ENCODE assay signal across 8 cellular contexts in genomic region chr17:8630802-8631553, GRCh38. TPM values are rescaled to one million over a fixed set of nuclear protein-coding genes. Genes with fewer than 3 reads are reported as not detected.
DNase-seq lines count a peak whose midpoint lies in the region; ATAC-seq, FAIRE-seq and TF ChIP-seq lines count a peak whose summit lies in the region.

No MANE protein-coding gene starts in this region.

- DNase-seq in A673 (ENCODE audit: low spot score) (peak; percentile 100), NCI-H2227 (lab: John Stamatoyannopoulos, UW; ENCODE audit: unreplicated experiment) (peak; percentile 99), cerebellum (ENCODE audit: low spot score) (peak; percentile 99), keratinocyte (ENCODE audit: low read depth, low spot score) (peak; percentile 93)
- peak; percentile 90 for DNase-seq in activated CD4-positive, CD25-positive, alpha-beta regulatory T cell treated with anti-CD3 and anti-CD28 coated beads, Interleukin-2, amount 50 U/mL, for 72 hours
- DNase-seq in stimulated activated CD4-positive, alpha-beta T cell treated with anti-CD3 and anti-CD28 coated beads, Interleukin-12 subunit alpha, Interleukin-12 subunit beta, amount 100 ng/mL, for 48 hours (ENCODE audit: low read depth in 2 of 3, low spot score in 1 of 3): peak; percentile 89 to 90 (median 90)

- H3K27ac ChIP-seq in A673 (ENCODE audit: low read depth, low read length, poor library complexity, severe bottlenecking) (peak overlapping the region; percentile 92), keratinocyte (ENCODE audit: control insufficient read depth, insufficient read depth, low read length) (peak overlapping the region; percentile 75)

- peak; percentile 81 for FAIRE-seq in keratinocyte (lab: Jason Lieb, UNC)

- BruUV-seq in A673 (replicated peaks; lab: Mats Ljungman, UMichigan): no TSS peak

- H3K9me3 ChIP-seq in A673 (ENCODE audit: low read depth, low read length, poor library complexity, severe bottlenecking) (no peaks in the 10 kb centered on the region), keratinocyte (ENCODE audit: control insufficient read depth, low read depth, low read length) (no peaks in the 10 kb centered on the region)

- H3K4me1 ChIP-seq in A673 (ENCODE audit: insufficient read depth, low read length, poor library complexity, severe bottlenecking): peaks cover 24% of the 10 kb centered on the region
- peaks cover 10% of the 10 kb centered on the region for H3K4me1 ChIP-seq in keratinocyte (ENCODE audit: control insufficient read depth, extremely low read depth, insufficient read depth, low read length)

- no peaks in the 10 kb centered on the region for H3K36me3 ChIP-seq in A673 (ENCODE audit: insufficient read depth, low read length, poor library complexity, severe bottlenecking)
- no peaks in the 10 kb centered on the region for H3K36me3 ChIP-seq in keratinocyte (ENCODE audit: control insufficient read depth in 2 of 2, extremely low read depth in 1 of 2, insufficient read depth in 2 of 2, low read length in 2 of 2)

- peak overlapping the region; percentile 81 for H3K4me2 ChIP-seq in keratinocyte (ENCODE audit: control insufficient read depth, extremely low read depth, insufficient read depth, low read depth, low read length)

- peaks cover 30% of the 10 kb centered on the region for H3K79me2 ChIP-seq in keratinocyte (ENCODE audit: control insufficient read depth, insufficient read depth, low read length)

- H3K4me3 ChIP-seq in A673 (ENCODE audit: low read depth, low read length, poor library complexity, severe bottlenecking) (peak overlapping the region; percentile 98), keratinocyte (ENCODE audit: control insufficient read depth in 2 of 3, extremely low read depth in 1 of 3, insufficient read depth in 2 of 3, low read depth in 1 of 3, low read length in 3 of 3) (peak overlapping the region; percentile 86 to 96 (median 96))

- H3K9ac ChIP-seq in keratinocyte (ENCODE audit: control insufficient read depth, extremely low read depth, insufficient read depth, low read length): peak overlapping the region; percentile 85

- peak overlapping the region; percentile 95 for H2AFZ ChIP-seq in keratinocyte (ENCODE audit: control insufficient read depth, low read length)

- CTCF ChIA-PET in A673 (lab: Charles Lee): interaction anchor here (0.6 to 1.0 kb wide), 3 partner anchors 11 to 296 kb away, joined by 3 to 4 read pairs (median 3); no protein-coding TSS in a partner anchor

- POLR2A ChIA-PET in A673 (lab: Charles Lee; ENCODE audit: low non-redundant PET): interaction anchor here (0.6 kb wide), 1 partner anchor 79 kb away, joined by 8 read pairs; no protein-coding TSS in a partner anchor

- no peaks in the 10 kb centered on the region for H3K9me1 ChIP-seq in keratinocyte (ENCODE audit: control insufficient read depth, extremely low read depth, insufficient read depth, low read length)

- peak; percentile 91 for ATAC-seq in GM18870 (IDR thresholded peaks at IDR 0.05; ENCODE audit: unreplicated experiment)
- peak; percentile 95 for ATAC-seq in HG03159 (IDR thresholded peaks at IDR 0.05; ENCODE audit: unreplicated experiment)

- dilution Hi-C loops in keratinocyte (cut with MboI; ENCODE audit: extremely low pct_ligation_motif_present, low sequenced_read_pairs): loop anchor here (25.0 kb wide), 1 partner anchor 106 kb away; the partner anchor contains the start of gene CCDC42

- intact Hi-C loops in A673 (cut with micrococcal nuclease; ENCODE audit: unreplicated experiment): no loop called here

- TF ChIP-seq CTCF in A673 (conservative IDR thresholded peaks at IDR 0.05; ENCODE audit: low read depth, low read length): 0 out of 2 replicates have a peak, but pooled peaks have one; percentile 18
- TF ChIP-seq CTCF in keratinocyte (optimal IDR thresholded peaks at IDR 0.05 in 1 of 3, IDR thresholded peaks at IDR 0.05 in 1 of 3, conservative IDR thresholded peaks at IDR 0.05 in 1 of 3; ENCODE audit: extremely low read depth in 1 of 3, insufficient read depth in 2 of 3, low read length in 3 of 3): peak in 2 of 3 experiments; percentile 17 to 52

- H3K27me3 ChIP-seq in A673 (replicated peaks; ENCODE audit: insufficient read depth, low read depth, low read length, poor library complexity) (no peaks in the 10 kb centered on the region), keratinocyte (ENCODE audit: control insufficient read depth, extremely low read depth, insufficient read depth, low read length) (no peaks in the 10 kb centered on the region)

- H4K20me1 ChIP-seq in keratinocyte (ENCODE audit: control insufficient read depth, extremely low read depth, insufficient read depth, low read length): no peaks in the 10 kb centered on the region

RNA-seq across cellular contexts. Expression of gene MYH10, which starts 0.5 kb away (rescaled TPM):
- total RNA-seq in A673 (2021) (129 and 167 TPM in 2 replicates), cerebellum (147 TPM)
- polyA plus RNA-seq in keratinocyte: 17.0 to 26.2 TPM (median 21.2 TPM) in 3 replicates
- polyA plus RNA-seq in keratinocyte (2011; ENCODE audit: low read depth): 21.1 TPM
- polyA plus RNA-seq in keratinocyte (2011; cell fraction: cytosol; rRNA removed): 11.9 and 13.4 TPM in 2 replicates
- 31.3 and 31.4 TPM in 2 replicates for polyA plus RNA-seq in keratinocyte (2011; cell fraction: nucleus; rRNA removed)
- polyA plus RNA-seq in keratinocyte (2012; ENCODE audit: low replicate concordance): 9.0 and 29.0 TPM in 2 replicates
- polyA minus RNA-seq in keratinocyte: 43.3 to 55.5 TPM (median 52.8 TPM) in 3 replicates
- polyA minus RNA-seq in keratinocyte (2011; cell fraction: cytosol; rRNA and poly(A)+ RNA removed): 36.8 TPM
- 33.9 and 63.4 TPM in 2 replicates for polyA minus RNA-seq in keratinocyte (2011; cell fraction: nucleus; rRNA and poly(A)+ RNA removed)

Comparison
In these comparisons a context has a peak if more than half of its experiments do, and no peak if none do; other contexts are left out.
1. Peak in every context shown above with its lines: DNase-seq, ATAC-seq, H3K4me3 ChIP-seq and H3K27ac ChIP-seq.